Comparison of ENCODE assay signal across 18 cellular contexts in the genomic region with DNA sequence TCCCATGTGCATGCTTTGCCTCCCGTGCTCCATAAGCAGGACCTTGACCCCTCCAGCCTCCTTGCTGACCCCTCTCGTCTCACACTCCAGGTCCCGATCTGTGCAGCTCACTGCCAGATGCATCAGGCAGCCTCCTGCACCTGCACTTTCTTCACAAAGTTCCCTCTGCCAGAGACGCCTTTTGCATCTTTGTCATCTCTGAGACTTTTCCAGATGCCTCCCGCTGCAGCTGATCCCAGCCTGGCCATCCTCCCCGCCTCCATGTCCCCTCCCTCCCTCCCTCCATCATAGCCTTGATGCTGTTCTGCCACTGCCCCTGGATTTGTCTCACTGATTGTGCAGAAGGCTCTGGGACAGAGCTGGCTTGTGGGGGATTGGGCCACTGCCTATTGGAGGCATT. TPM values are rescaled to one million over a fixed set of nuclear protein-coding genes. Genes with fewer than 3 reads are reported as not detected.
DNase-seq lines count a peak whose midpoint lies in the region; ATAC-seq and TF ChIP-seq lines count a peak whose summit lies in the region.
"Had no signal": no experiment of that assay in that cellular context is flagged by ENCODE, and none has a peak within 500 bp of the region (broad histone marks: within the 10 kb centered on the region; RNA-seq: fewer than 3 reads in every experiment).

No MANE protein-coding gene starts in this region.

- H3K4me2 ChIP-seq in PC-9, result peak overlapping the region; percentile 60
- H3K4me2 ChIP-seq in osteoblast (ENCODE audit: insufficient read depth, low read length), result no peak overlapping the region

- no peak for TF ChIP-seq CTCF in 22Rv1 (IDR thresholded peaks at IDR 0.05)
- TF ChIP-seq CTCF in PC-9 (conservative IDR thresholded peaks at IDR 0.05), result no peak
- no peak for TF ChIP-seq CTCF in osteoblast (IDR thresholded peaks at IDR 0.05; ENCODE audit: extremely low read depth, low read depth, low read length)

- H3K9me2 ChIP-seq in PC-9 (ENCODE audit: insufficient read depth), result no peaks in the 10 kb centered on the region

- H3K79me2 ChIP-seq in PC-9 (ENCODE audit: low read depth) (peaks cover 79% of the 10 kb centered on the region), osteoblast (ENCODE audit: insufficient read depth, low read length) (peaks cover 90% of the 10 kb centered on the region)

- H3K36me3 ChIP-seq in PC-9 (ENCODE audit: low read depth) (no peaks in the 10 kb centered on the region), osteoblast (ENCODE audit: insufficient read depth, low read length) (no peaks in the 10 kb centered on the region)
- H3K36me3 ChIP-seq: SJSA1 had no signal

- DNase-seq in PC-9, result no peak
- DNase-seq in osteoblast (ENCODE audit: insufficient read length, low spot score, missing footprints), result peak; percentile 46
- no peak for DNase-seq in DMS53 (lab: John Stamatoyannopoulos, UW)
- no peak for DNase-seq in activated CD4-positive, alpha-beta T cell treated with anti-CD3 and anti-CD28 coated beads for 1 hour
- no peak for DNase-seq in NOMO-1 treated with dmso at 0.1 percent for 144 hours (lab: John Stamatoyannopoulos, UW; ENCODE audit: unreplicated experiment)
- DNase-seq: CD8-positive, alpha-beta T cell; DND-41; HFFc6; MV-4-11; NCI-H187 treated with DMSO at 0.1 percent for 48 hours; NCI-H2227 treated with DMSO at 0.1 percent for 48 hours had no signal

- no TSS peak for BruUV-seq in PC-9 (replicated peaks; lab: Mats Ljungman, UMichigan)

- H3K9me3 ChIP-seq in PC-9 (ENCODE audit: insufficient read depth, low read depth) (no peaks in the 10 kb centered on the region), osteoblast (ENCODE audit: low read depth, low read length) (no peaks in the 10 kb centered on the region)
- H3K9me3 ChIP-seq: SJSA1 had no signal

- peaks cover 42% of the 10 kb centered on the region for H3K4me1 ChIP-seq in PC-9 (replicated peaks; ENCODE audit: insufficient read depth)
- no peaks in the 10 kb centered on the region for H3K4me1 ChIP-seq in osteoblast (ENCODE audit: insufficient read depth, low read length)
- H3K4me1 ChIP-seq: SJSA1 had no signal

- intact Hi-C loops in PC-9 (cut with micrococcal nuclease; ENCODE audit: unreplicated experiment), result loop anchor here (1.0 to 5.0 kb wide), 2 partner anchors 31 to 46 kb away; a partner anchor contains a TSS

- H2AFZ ChIP-seq in PC-9, result no peak overlapping the region
- no peak overlapping the region for H2AFZ ChIP-seq in osteoblast (ENCODE audit: low read length)

- H3F3A ChIP-seq in PC-9 (ENCODE audit: insufficient read depth, low read depth), result peaks cover 33% of the 10 kb centered on the region

- peak overlapping the region; percentile 79 for H3K27ac ChIP-seq in 22Rv1
- H3K27ac ChIP-seq in PC-9, result no peak overlapping the region
- H3K27ac ChIP-seq in angular gyrus (ENCODE audit: low read depth, low read length), result peak overlapping the region; percentile 35
- no peak overlapping the region for H3K27ac ChIP-seq in osteoblast (ENCODE audit: low read depth, low read length)
- H3K27ac ChIP-seq: KMS-11, SJSA1 had no signal

- CTCF ChIA-PET in PC-9 (lab: Charles Lee), result no interaction called here

- no peak for ATAC-seq in HG03432 (IDR thresholded peaks at IDR 0.05; ENCODE audit: unreplicated experiment)
- ATAC-seq: CD8-positive, alpha-beta T cell had no signal

- H3K4me3 ChIP-seq in PC-9, result no peak overlapping the region
- H3K4me3 ChIP-seq in osteoblast (ENCODE audit: insufficient read depth, low read length), result no peak overlapping the region
- H3K4me3 ChIP-seq: SJSA1 had no signal

- POLR2A ChIA-PET in PC-9 (lab: Charles Lee; ENCODE audit: unreplicated experiment), result interaction anchor here (0.6 kb wide), 1 partner anchor 83 kb away, joined by 8 read pairs; no protein-coding TSS in a partner anchor

- H4K20me1 ChIP-seq in PC-9 (ENCODE audit: insufficient read depth) (peaks cover 70% of the 10 kb centered on the region), osteoblast (ENCODE audit: insufficient read depth, low read length) (peaks cover 74% of the 10 kb centered on the region)

- H3K27me3 ChIP-seq in PC-9 (ENCODE audit: insufficient read depth, low read depth) (no peaks in the 10 kb centered on the region), osteoblast (ENCODE audit: insufficient read depth, low read length) (no peaks in the 10 kb centered on the region)
- H3K27me3 ChIP-seq: SJSA1 had no signal

RNA-seq across cellular contexts. Expression of a gene that starts 29.9 kb away (rescaled TPM):
- total RNA-seq in PC-9 (2021), result 41.1 and 49.5 TPM in 2 replicates
- 43.9 and 53.6 TPM in 2 replicates for total RNA-seq in osteoblast

RNA-seq across cellular contexts. Expression of a gene that starts 38.0 kb away (rescaled TPM):
- total RNA-seq in PC-9 (2021) (0.37 and 0.75 TPM in 2 replicates), osteoblast (0.29 TPM in 1 of 2 replicates, not detected in the other)
- total RNA-seq: A172, SJSA1 had no signal

RNA-seq across cellular contexts. Expression of a gene that starts 43.8 kb away (rescaled TPM):
- total RNA-seq in PC-9 (2021) (29.6 and 30.6 TPM in 2 replicates), osteoblast (8.3 and 14.8 TPM in 2 replicates)

RNA-seq across cellular contexts. Expression of a gene that starts 46.6 kb away (rescaled TPM):
- total RNA-seq in PC-9 (2021), result 3.1 and 3.7 TPM in 2 replicates
- total RNA-seq in osteoblast, result under 0.01 TPM in 1 of 2 replicates, not detected in the other
- total RNA-seq: A172, G401, SJSA1 had no signal

RNA-seq across cellular contexts. Expression of a gene that starts 55.2 kb away (rescaled TPM):
- total RNA-seq in PC-9 (2021), result 61.6 and 104 TPM in 2 replicates
- total RNA-seq in osteoblast, result 13.8 and 17.4 TPM in 2 replicates

Comparison
In these comparisons a context has a peak if more than half of its experiments do, and no peak if none do; other contexts are left out.
1. H3K27ac ChIP-seq: peak in 22Rv1 (single experiment) and angular gyrus (single experiment); none in PC-9 (single experiment) and osteoblast (single experiment).